In the genomic region with DNA sequence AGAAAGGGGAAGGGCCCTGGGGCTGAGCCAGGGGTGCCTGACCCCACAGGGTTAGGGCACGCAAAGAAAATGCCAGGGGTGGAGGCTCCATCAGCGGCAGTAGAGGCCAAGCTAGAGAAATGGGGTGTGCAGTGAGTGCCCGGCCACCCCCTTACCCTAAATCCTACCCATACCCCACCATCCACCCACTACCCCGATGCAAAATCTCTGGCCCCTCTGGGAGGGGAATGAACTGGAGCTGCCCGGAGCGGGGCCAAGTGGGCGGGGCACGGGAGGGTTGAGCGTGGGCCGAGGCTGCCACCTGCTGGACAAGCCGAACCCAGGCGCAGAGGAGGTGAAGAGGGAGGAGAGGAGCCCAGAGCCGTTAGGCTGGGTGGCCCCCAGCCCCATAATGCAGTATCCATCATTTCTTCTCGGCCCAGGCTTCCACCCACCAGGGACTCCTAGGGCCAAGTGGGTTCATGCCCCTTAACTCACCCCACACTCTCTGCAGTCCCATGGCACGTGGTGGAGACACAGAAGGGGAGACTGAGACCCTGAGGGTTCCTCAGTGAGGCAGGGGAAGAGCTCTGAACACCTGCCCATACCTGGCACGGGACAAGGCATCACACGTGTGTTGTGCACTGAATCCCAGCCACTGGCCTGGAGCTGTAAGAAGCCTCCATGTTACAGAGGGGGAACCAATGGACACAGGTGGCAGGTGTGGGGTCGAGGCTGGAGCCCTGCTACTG, we compare ENCODE assay signal across 8 cellular contexts. TPM values are rescaled to one million over a fixed set of nuclear protein-coding genes. Genes with fewer than 3 reads are reported as not detected.
DNase-seq lines count a peak whose midpoint lies in the region; ATAC-seq, FAIRE-seq and TF ChIP-seq lines count a peak whose summit lies in the region.

No MANE protein-coding gene starts in this region.

- H3K4me2 ChIP-seq in H1 (ENCODE audit: insufficient read depth in 1 of 2, low read depth in 2 of 2, low read length in 2 of 2): 0 out of 4 replicates have a peak overlapping the region, but pooled peaks of 1 of the 2 experiments have one; percentile 39

- H3K18ac ChIP-seq in H1 (ENCODE audit: extremely low read depth, low read length): peak overlapping the region; percentile 19; the same call in 1 of the 2 replicates

- H3K9me3 Mint-ChIP-seq in activated CD8-positive, alpha-beta memory T cell treated with anti-CD3 and anti-CD28 coated beads, Interleukin-2, amount 10 ng/mL, durations not matched to agents 7 days and 5 days (ENCODE audit: low read depth): no peaks in the 10 kb centered on the region
- no peaks in the 10 kb centered on the region for H3K9me3 Mint-ChIP-seq in mesothelial cell of epicardium

- H3K79me2 ChIP-seq in H1 (ENCODE audit: control insufficient read depth in 1 of 2, insufficient read depth in 2 of 2, low read length in 2 of 2): no peaks in the 10 kb centered on the region

- H3K27ac ChIP-seq in H1 (ENCODE audit: low read depth, low read length): no peak overlapping the region

- H2BK120ac ChIP-seq in H1 (replicated peaks; ENCODE audit: low read depth, low read length): no peak overlapping the region

- peak overlapping the region; percentile 71 for H4K8ac ChIP-seq in H1 (ENCODE audit: extremely low read depth, insufficient read depth, low read length)

- H3K4me1 Mint-ChIP-seq in activated CD8-positive, alpha-beta memory T cell treated with anti-CD3 and anti-CD28 coated beads, Interleukin-2, amount 10 ng/mL, durations not matched to agents 7 days and 5 days: no peaks in the 10 kb centered on the region
- H3K4me1 Mint-ChIP-seq in mesothelial cell of epicardium: peaks cover 6% of the 10 kb centered on the region

- H4K91ac ChIP-seq in H1 (replicated peaks; ENCODE audit: insufficient read length, low read length): no peak overlapping the region

- in situ Hi-C loops in ACHN (cut with HindIII; ENCODE audit: low pct_ligation_motif_present, low pct_unique_long_range_greater_than_20kb, low sequenced_read_pairs): no loop called here

- WGBS in H1 (ENCODE audit: extremely low coverage in 1 of 2, insufficient coverage in 1 of 2, insufficient read length in 1 of 2, insufficient replicate concordance in 2 of 2, low coverage in 1 of 2, low lambda C conversion rate in 2 of 2, missing lambda C conversion rate in 1 of 2), 2 experiments: 27% methylated on average over 17 of the region's 18 CpGs; no CpG with 5 or more reads in 1 of the 2 experiments

- peaks cover 0 to 6% (median 4%) of the 10 kb centered on the region in 4 experiments; a peak in 4 of 7 replicates for H3K4me1 ChIP-seq in H1 (replicated peaks in 1 of 4; ENCODE audit: control insufficient read depth in 3 of 4, insufficient read depth in 4 of 4, low read length in 3 of 4)

- H4K20me1 ChIP-seq in H1 (replicated peaks in 1 of 2; ENCODE audit: control insufficient read depth in 1 of 2, insufficient read depth in 2 of 2, low read length in 2 of 2): no peaks in the 10 kb centered on the region

- H2BK15ac ChIP-seq in H1 (ENCODE audit: low read length): peak overlapping the region; percentile 97; the same call in 1 of the 2 replicates

- H3K27ac Mint-ChIP-seq in activated CD8-positive, alpha-beta memory T cell treated with anti-CD3 and anti-CD28 coated beads, Interleukin-2, amount 10 ng/mL, durations not matched to agents 7 days and 5 days: no peak overlapping the region
- no peak overlapping the region for H3K27ac Mint-ChIP-seq in mesothelial cell of epicardium

- H3K4ac ChIP-seq in H1 (replicated peaks; ENCODE audit: insufficient read length, low read depth, low read length): no peak overlapping the region

- no peaks in the 10 kb centered on the region for H3K36me3 ChIP-seq in H1 (ENCODE audit: control insufficient read depth in 2 of 4, insufficient read depth in 4 of 4, low read length in 3 of 4)

- peak; percentile 97 to 98 for TF ChIP-seq RAD21 in H1 (IDR thresholded peaks at IDR 0.05 in 1 of 2, conservative IDR thresholded peaks at IDR 0.05 in 1 of 2; ENCODE audit: low read depth in 2 of 2, low read length in 2 of 2)

- H3K79me1 ChIP-seq in H1 (ENCODE audit: low read depth, low read length): no peaks in the 10 kb centered on the region

- no peaks in the 10 kb centered on the region for H3K36me3 Mint-ChIP-seq in activated CD8-positive, alpha-beta memory T cell treated with anti-CD3 and anti-CD28 coated beads, Interleukin-2, amount 10 ng/mL, durations not matched to agents 7 days and 5 days
- no peaks in the 10 kb centered on the region for H3K36me3 Mint-ChIP-seq in mesothelial cell of epicardium

- CTCF ChIA-PET in activated CD8-positive, alpha-beta memory T cell treated with anti-CD3 and anti-CD28 coated beads, Interleukin-2, amount 10 ng/mL, durations not matched to agents 7 days and 5 days (lab: Charles Lee): interaction anchor here (0.8 to 2.3 kb wide), 6 partner anchors 10 to 503 kb away, joined by 3 to 12 read pairs (median 4); no protein-coding TSS in a partner anchor
- CTCF ChIA-PET in H1 (lab: Charles Lee; ENCODE audit: partially characterized antibody): interaction anchor here (0.6 to 5.8 kb wide), 61 partner anchors 9 to 614 kb away, joined by 3 to 70 read pairs (median 4); a partner anchor contains a TSS

- no peak overlapping the region for H3K4me3 Mint-ChIP-seq in activated CD8-positive, alpha-beta memory T cell treated with anti-CD3 and anti-CD28 coated beads, Interleukin-2, amount 10 ng/mL, durations not matched to agents 7 days and 5 days
- no peak overlapping the region for H3K4me3 Mint-ChIP-seq in mesothelial cell of epicardium

- DNase-seq in ACHN (peak; percentile 59), GM18507 (ENCODE audit: extremely low spot score, insufficient read length, low read depth) (peak; percentile 65), NCI-H748 (lab: John Stamatoyannopoulos, UW; ENCODE audit: unreplicated experiment) (peak; percentile 42), H1 (ENCODE audit: low read depth in 1 of 2, low spot score in 2 of 2) (peak in 1 of 2 experiments; percentile 97), mesothelial cell of epicardium (ENCODE audit: low spot score in 2 of 2, unreplicated experiment in 2 of 2) (peak; percentile 80 to 93)
- DNase-seq in activated CD8-positive, alpha-beta memory T cell treated with anti-CD3 and anti-CD28 coated beads, Interleukin-2, amount 10 ng/mL, durations not matched to agents 7 days and 5 days: peak; percentile 71
- peak; percentile 24 to 28 for DNase-seq in stimulated activated CD8-positive, alpha-beta memory T cell treated with anti-CD3 and anti-CD28 coated beads, Interleukin-4, amount 100 ng/mL, for 4 hours (ENCODE audit: low read depth in 2 of 2, low spot score in 1 of 2)

- H2AFZ ChIP-seq in H1 (ENCODE audit: low read length): no peak overlapping the region

- H2BK20ac ChIP-seq in H1 (ENCODE audit: low read length): peak overlapping the region; percentile 48; the same call in 1 of the 2 replicates

- no peak overlapping the region for H3K9ac ChIP-seq in H1 (replicated peaks in 1 of 4; ENCODE audit: extremely low read depth in 1 of 4, low read depth in 3 of 4, low read length in 3 of 4)

- H2AK5ac ChIP-seq in H1 (ENCODE audit: low read depth, low read length): no peak overlapping the region; the same call in 1 of the 2 replicates

- H3K27me3 ChIP-seq in H1 (replicated peaks in 1 of 4; ENCODE audit: control insufficient read depth in 3 of 4, extremely low read depth in 1 of 4, insufficient read depth in 3 of 4, low read length in 3 of 4): no peaks in the 10 kb centered on the region; a peak in 1 of 7 replicates

- POLR2A ChIA-PET in H1 (lab: Charles Lee; ENCODE audit: partially characterized antibody): interaction anchor here (1.0 to 1.9 kb wide), 2 partner anchors 48 to 115 kb away, joined by 4 read pairs; no protein-coding TSS in a partner anchor

- no peak overlapping the region for H3K23ac ChIP-seq in H1 (ENCODE audit: insufficient read length)

- TF ChIP-seq POLR2A in H1 (IDR thresholded peaks at IDR 0.05; ENCODE audit: control extremely low read depth in 1 of 2, low read depth in 2 of 2, low read length in 2 of 2): no peak

- no peaks in the 10 kb centered on the region for H3K9me3 ChIP-seq in H1 (ENCODE audit: insufficient read depth in 2 of 2, low read depth in 1 of 2, low read length in 1 of 2)

- H2BK5ac ChIP-seq in H1 (ENCODE audit: low read depth, low read length): no peak overlapping the region; the same call in 1 of the 2 replicates

- FAIRE-seq in GM18507 (lab: Jason Lieb, UNC) (peak; percentile 66), H1 (lab: Jason Lieb, UNC) (no peak)

- peaks cover 12% of the 10 kb centered on the region for H3K27me3 Mint-ChIP-seq in activated CD8-positive, alpha-beta memory T cell treated with anti-CD3 and anti-CD28 coated beads, Interleukin-2, amount 10 ng/mL, durations not matched to agents 7 days and 5 days
- peaks cover 5% of the 10 kb centered on the region for H3K27me3 Mint-ChIP-seq in mesothelial cell of epicardium (ENCODE audit: low read depth)

- ATAC-seq in activated CD8-positive, alpha-beta memory T cell treated with anti-CD3 and anti-CD28 coated beads, Interleukin-2, amount 10 ng/mL, durations not matched to agents 7 days and 5 days: peak; percentile 83
- no peak for ATAC-seq in HG03175 (IDR thresholded peaks at IDR 0.05; ENCODE audit: unreplicated experiment)

- H4K5ac ChIP-seq in H1 (ENCODE audit: insufficient read length, low read depth, low read length): no peak overlapping the region

- no peak for TF ChIP-seq EP300 in H1 (IDR thresholded peaks at IDR 0.05; ENCODE audit: borderline replicate concordance in 1 of 2, low read depth in 2 of 2, low read length in 2 of 2)

- TF ChIP-seq CTCF in H1 (IDR thresholded peaks at IDR 0.05; ENCODE audit: control extremely low read depth in 1 of 3, insufficient read depth in 1 of 3, low read depth in 1 of 3, low read length in 3 of 3) (peak; percentile 94 to 95 (median 94)), mesothelial cell of epicardium (IDR thresholded peaks at IDR 0.05; ENCODE audit: unreplicated experiment) (peak; percentile 87)

- H3K4me3 ChIP-seq in H1 (ENCODE audit: extremely low read depth in 1 of 4, insufficient read depth in 2 of 4, low read depth in 3 of 4, low read length in 4 of 4): no peak overlapping the region

- H2BK12ac ChIP-seq in H1 (ENCODE audit: low read depth, low read length): peak overlapping the region; percentile 92; the same call in 1 of the 2 replicates

- H3K23me2 ChIP-seq in H1 (ENCODE audit: low read depth, low read length): no peaks in the 10 kb centered on the region

- H3K56ac ChIP-seq in H1 (replicated peaks; ENCODE audit: insufficient read length, low read depth, low read length): no peak overlapping the region

- no peak overlapping the region for H3K14ac ChIP-seq in H1 (ENCODE audit: insufficient read length)

RNA-seq across cellular contexts. Expression of a gene that starts 1.4 kb away (rescaled TPM):
- not detected for total RNA-seq in activated CD8-positive, alpha-beta memory T cell treated with anti-CD3 and anti-CD28 coated beads, Interleukin-2, amount 10 ng/mL, durations not matched to agents 7 days and 5 days
- total RNA-seq in H1 (2021; fragmentation: NEBNext Ultra II Directional; extraction: Animal tissue kit (Norgen Biotek cat#: 25700)): not detected in 2 replicates
- polyA plus RNA-seq in H1 (2011; rRNA removed): not detected in 2 replicates
- not detected for polyA plus RNA-seq in H1 (2011; cell fraction: cytosol; rRNA removed)
- not detected for polyA plus RNA-seq in H1 (2011; cell fraction: nucleus; rRNA removed)
- not detected in 4 replicates for polyA plus RNA-seq in H1 (2012, experiment 1 of 2)
- not detected for polyA plus RNA-seq in H1 (2012, experiment 2 of 2)
- polyA plus RNA-seq in H1 (2013, experiment 1 of 2): not detected
- not detected for polyA plus RNA-seq in H1 (2013, experiment 2 of 2)
- polyA minus RNA-seq in H1 (2011; rRNA and poly(A)+ RNA removed): not detected in 2 replicates
- not detected for polyA minus RNA-seq in H1 (2011; cell fraction: cytosol; rRNA and poly(A)+ RNA removed)
- polyA minus RNA-seq in H1 (2011; cell fraction: nucleus; rRNA and poly(A)+ RNA removed): not detected
- total RNA-seq in mesothelial cell of epicardium: not detected in 3 replicates

RNA-seq across cellular contexts. Expression of a gene that starts 5.6 kb away (rescaled TPM):
- total RNA-seq in activated CD8-positive, alpha-beta memory T cell treated with anti-CD3 and anti-CD28 coated beads, Interleukin-2, amount 10 ng/mL, durations not matched to agents 7 days and 5 days: not detected
- not detected in 2 replicates for total RNA-seq in H1 (2021; fragmentation: NEBNext Ultra II Directional; extraction: Animal tissue kit (Norgen Biotek cat#: 25700))
- not detected in 2 replicates for polyA plus RNA-seq in H1 (2011; rRNA removed)
- polyA plus RNA-seq in H1 (2011; cell fraction: cytosol; rRNA removed): not detected
- not detected for polyA plus RNA-seq in H1 (2011; cell fraction: nucleus; rRNA removed)
- polyA plus RNA-seq in H1 (2012, experiment 1 of 2): not detected in 4 replicates
- not detected for polyA plus RNA-seq in H1 (2012, experiment 2 of 2)
- not detected for polyA plus RNA-seq in H1 (2013, experiment 1 of 2)
- not detected for polyA plus RNA-seq in H1 (2013, experiment 2 of 2)
- polyA minus RNA-seq in H1 (2011; rRNA and poly(A)+ RNA removed): not detected in 2 replicates
- polyA minus RNA-seq in H1 (2011; cell fraction: cytosol; rRNA and poly(A)+ RNA removed): not detected
- not detected for polyA minus RNA-seq in H1 (2011; cell fraction: nucleus; rRNA and poly(A)+ RNA removed)
- total RNA-seq in mesothelial cell of epicardium: not detected in 3 replicates

RNA-seq across cellular contexts. Expression of a gene that starts 11.0 kb away (rescaled TPM):
- not detected for total RNA-seq in activated CD8-positive, alpha-beta memory T cell treated with anti-CD3 and anti-CD28 coated beads, Interleukin-2, amount 10 ng/mL, durations not matched to agents 7 days and 5 days
- total RNA-seq in H1 (2021; fragmentation: NEBNext Ultra II Directional; extraction: Animal tissue kit (Norgen Biotek cat#: 25700)): not detected in 2 replicates
- not detected in 2 replicates for polyA plus RNA-seq in H1 (2011; rRNA removed)
- polyA plus RNA-seq in H1 (2011; cell fraction: cytosol; rRNA removed): not detected
- polyA plus RNA-seq in H1 (2011; cell fraction: nucleus; rRNA removed): not detected
- not detected in 4 replicates for polyA plus RNA-seq in H1 (2012, experiment 1 of 2)
- not detected for polyA plus RNA-seq in H1 (2012, experiment 2 of 2)
- polyA plus RNA-seq in H1 (2013, experiment 1 of 2): not detected
- not detected for polyA plus RNA-seq in H1 (2013, experiment 2 of 2)
- not detected in 2 replicates for polyA minus RNA-seq in H1 (2011; rRNA and poly(A)+ RNA removed)
- polyA minus RNA-seq in H1 (2011; cell fraction: cytosol; rRNA and poly(A)+ RNA removed): not detected
- not detected for polyA minus RNA-seq in H1 (2011; cell fraction: nucleus; rRNA and poly(A)+ RNA removed)
- not detected in 3 replicates for total RNA-seq in mesothelial cell of epicardium
